In genomic region chrX:130118941-130119640, GRCh38 we compare ENCODE assay signal across 12 cellular contexts. TPM values are rescaled to one million over a fixed set of nuclear protein-coding genes. Genes with fewer than 3 reads are reported as not detected.
DNase-seq lines count a peak whose midpoint lies in the region; ATAC-seq and TF ChIP-seq lines count a peak whose summit lies in the region.
"Had no signal": no experiment of that assay in that cellular context is flagged by ENCODE, and none has a peak within 500 bp of the region (broad histone marks: within the 10 kb centered on the region; RNA-seq: fewer than 3 reads in every experiment).

No MANE protein-coding gene starts in this region.

- no peak overlapping the region for H3K4me3 ChIP-seq in heart right ventricle
- no peak overlapping the region for H3K4me3 ChIP-seq in hepatocyte
- H3K4me3 ChIP-seq in upper lobe of left lung = no peak overlapping the region
- no peak overlapping the region for H3K4me3 ChIP-seq in prostate gland
- H3K4me3 ChIP-seq: colonic mucosa had no signal

- H3K36me3 Mint-ChIP-seq in T-cell = no peaks in the 10 kb centered on the region
- H3K36me3 Mint-ChIP-seq: IgD-negative memory B cell had no signal

- H3K4me3 Mint-ChIP-seq in T-cell = peak overlapping the region; percentile 23 to 56 (median 35)

- H3K36me3 ChIP-seq in heart right ventricle (no peaks in the 10 kb centered on the region), hepatocyte (replicated peaks; ENCODE audit: insufficient read depth, low read depth) (no peaks in the 10 kb centered on the region), upper lobe of left lung (no peaks in the 10 kb centered on the region), prostate gland (no peaks in the 10 kb centered on the region)
- H3K36me3 ChIP-seq: colonic mucosa had no signal

- intact Hi-C loops in heart right ventricle (cut with DNase I) = loop anchor here in 1 of 10 donors (5.0 kb wide), 1 partner anchor 37 kb away; no protein-coding TSS in a partner anchor
- intact Hi-C loops in Right ventricle myocardium inferior (cut with DNase I) = no loop called here
- intact Hi-C loops in prostate gland (cut with DNase I) = no loop called here

- no peaks in the 10 kb centered on the region for H3K9me3 Mint-ChIP-seq in T-cell
- H3K9me3 Mint-ChIP-seq: IgD-negative memory B cell had no signal

- H4K20me1 ChIP-seq in hepatocyte (ENCODE audit: insufficient read depth, poor library complexity, severe bottlenecking) = no peaks in the 10 kb centered on the region

- ATAC-seq in heart right ventricle (no peak), Right ventricle myocardium inferior (no peak), T-cell (replicated peaks in 1 of 4) (no peak), upper lobe of left lung (ENCODE audit: low FRiP score in 2 of 2) (peak in 1 of 2 donors; percentile 49), HG02571 (IDR thresholded peaks at IDR 0.05; ENCODE audit: unreplicated experiment) (no peak)

- H3K27ac Mint-ChIP-seq in T-cell = peak overlapping the region; percentile 60 to 75

- H2AFZ ChIP-seq in hepatocyte = no peak overlapping the region

- H3K27me3 ChIP-seq in heart right ventricle (peaks cover 0 to 5% (median 0%) of the 10 kb centered on the region in 7 donors), hepatocyte (no peaks in the 10 kb centered on the region), upper lobe of left lung (no peaks in the 10 kb centered on the region), prostate gland (replicated peaks; ENCODE audit: insufficient read depth) (no peaks in the 10 kb centered on the region)
- H3K27me3 ChIP-seq: colonic mucosa had no signal

- H3K9me3 ChIP-seq in heart right ventricle (no peaks in the 10 kb centered on the region), hepatocyte (ENCODE audit: low read depth) (no peaks in the 10 kb centered on the region), upper lobe of left lung (no peaks in the 10 kb centered on the region), prostate gland (no peaks in the 10 kb centered on the region)
- H3K9me3 ChIP-seq: colonic mucosa had no signal

- POLR2A ChIA-PET in T-cell (lab: Charles Lee) = interaction anchor here in 1 of 2 donors (0.7 kb wide), 1 partner anchor 130 kb away, joined by 4 read pairs; no protein-coding TSS in a partner anchor

- H3K27ac ChIP-seq in heart right ventricle = peak overlapping the region in 7 of 10 donors; percentile 13 to 78 (median 56)
- H3K27ac ChIP-seq in hepatocyte = peak overlapping the region; percentile 83
- H3K27ac ChIP-seq in upper lobe of left lung = peak overlapping the region in 3 of 4 donors; percentile 10 to 88 (median 43)
- no peak overlapping the region for H3K27ac ChIP-seq in prostate gland
- H3K27ac ChIP-seq: colonic mucosa had no signal

- TF ChIP-seq CTCF in heart right ventricle (IDR thresholded peaks at IDR 0.05) (no peak), hepatocyte (IDR thresholded peaks at IDR 0.05; ENCODE audit: poor library complexity) (no peak), upper lobe of left lung (IDR thresholded peaks at IDR 0.05) (no peak), prostate gland (IDR thresholded peaks at IDR 0.05) (no peak)

- TF ChIP-seq EP300 in upper lobe of left lung (IDR thresholded peaks at IDR 0.05) = no peak

- H3K4me1 ChIP-seq in heart right ventricle (peaks cover 0 to 29% (median 16%) of the 10 kb centered on the region in 9 donors), hepatocyte (ENCODE audit: insufficient read depth) (peaks cover 8% of the 10 kb centered on the region), upper lobe of left lung (peaks cover 0 to 19% (median 11%) of the 10 kb centered on the region in 4 donors), prostate gland (replicated peaks) (no peaks in the 10 kb centered on the region)
- H3K4me1 ChIP-seq: colonic mucosa had no signal

- H3K4me1 Mint-ChIP-seq in T-cell = peaks cover 0 to 21% (median 20%) of the 10 kb centered on the region in 3 donors

- peaks cover 0 to 8% of the 10 kb centered on the region in 2 donors for H3K27me3 Mint-ChIP-seq in T-cell

- CTCF ChIA-PET in T-cell (lab: Charles Lee) = interaction anchor here (0.5 to 4.6 kb wide), 9 partner anchors 15 to 512 kb away, joined by 3 to 24 read pairs (median 3); no protein-coding TSS in a partner anchor

- H3K79me2 ChIP-seq in hepatocyte = no peaks in the 10 kb centered on the region

- peak overlapping the region; percentile 56 for H3K4me2 ChIP-seq in hepatocyte

- no peaks in the 10 kb centered on the region for H3K9me2 ChIP-seq in hepatocyte (replicated peaks; ENCODE audit: insufficient read depth)

- no peak for DNase-seq in heart right ventricle
- no peak for DNase-seq in Right ventricle myocardium inferior (ENCODE audit: missing footprints)
- DNase-seq in T-cell = no peak
- no peak for DNase-seq in hepatocyte (ENCODE audit: low spot score)
- no peak for DNase-seq in upper lobe of left lung
- no peak for DNase-seq in prostate gland (ENCODE audit: low spot score)
- DNase-seq in iPS-NIHi11 (ENCODE audit: low spot score) = no peak
- DNase-seq: colonic mucosa, DMS 273 treated with DMSO at 0.1 percent for 48 hours, islet precursor cell had no signal

- 39 to 41% methylated on average over 16 to 20 of the region's 20 CpGs for WGBS in heart right ventricle, 2 donors
- 63% methylated on average over 20 of the region's 20 CpGs for WGBS in hepatocyte (ENCODE audit: low lambda C conversion rate, missing lambda C conversion rate)
- WGBS in upper lobe of left lung, 2 donors = 52 to 63% methylated on average over 6 to 20 of the region's 20 CpGs
- WGBS in prostate gland = 43% methylated on average over 20 of the region's 20 CpGs

- TF ChIP-seq POLR2A in upper lobe of left lung (IDR thresholded peaks at IDR 0.05) (no peak), prostate gland (IDR thresholded peaks at IDR 0.05) (no peak)

RNA-seq across cellular contexts. Expression of gene ELF4, which starts 8.8 kb away (rescaled TPM):
- total RNA-seq in heart right ventricle = 1 to 10 TPM; 1.8 to 8.6 (median 2.7) TPM
- 1 to 10 TPM; 1.8 to 4.1 TPM for polyA plus RNA-seq in heart right ventricle
- 2.8 TPM for total RNA-seq in Right ventricle myocardium inferior
- 10 to 100 TPM; 30.0 to 35.6 (median 30.6) TPM for total RNA-seq in T-cell
- total RNA-seq in hepatocyte = 19.9 and 21.1 TPM in 2 replicates
- 13.6 and 18.9 TPM in 2 replicates for polyA plus RNA-seq in hepatocyte
- total RNA-seq in upper lobe of left lung = 10 to 100 TPM; 13.6 to 31.0 (median 21.9) TPM
- total RNA-seq in prostate gland = 1 to 10 TPM; 6.5 to 6.9 TPM

RNA-seq across cellular contexts. Expression of gene AIFM1, which starts 46.5 kb away (rescaled TPM):
- total RNA-seq in heart right ventricle (100 to 1,000 TPM in 9 of 10 donors, 10 to 100 TPM in 1; 93.8 to 165 (median 142) TPM), Right ventricle myocardium inferior (132 TPM), T-cell (10 to 100 TPM; 11.2 to 25.0 (median 23.6) TPM), hepatocyte (54.9 and 60.0 TPM in 2 replicates), upper lobe of left lung (10 to 100 TPM; 14.1 to 29.5 (median 21.9) TPM), prostate gland (10 to 100 TPM; 21.8 to 32.2 TPM)
- polyA plus RNA-seq in heart right ventricle (100 to 1,000 TPM in 1 of 2 donors, 10 to 100 TPM in 1; 99.4 to 114 TPM), hepatocyte (65.2 and 70.8 TPM in 2 replicates)

RNA-seq across cellular contexts. Expression of gene RAB33A, which starts 52.7 kb away (rescaled TPM):
- total RNA-seq in heart right ventricle = 1 to 10 TPM in 8 of 10 donors, under 1 TPM in 2; 0.32 to 4.6 (median 1.6) TPM
- polyA plus RNA-seq in heart right ventricle = 1 to 10 TPM in 1 of 2 donors, under 1 TPM in 1; 0.22 to 3.6 TPM
- total RNA-seq in Right ventricle myocardium inferior = 0.32 TPM
- total RNA-seq in T-cell = 10 to 100 TPM in 3 of 5 donors, 1 to 10 TPM in 2; 4.4 to 16.6 (median 13.9) TPM
- 2.8 and 3.0 TPM in 2 replicates for total RNA-seq in hepatocyte
- 7.7 and 11.2 TPM in 2 replicates for polyA plus RNA-seq in hepatocyte
- total RNA-seq in upper lobe of left lung = 1 to 10 TPM in 1 of 6 donors, under 1 TPM in 3, not detected in 2; 0.29 to 1.1 (median 0.75) TPM
- total RNA-seq in prostate gland = under 1 TPM in 1 of 2 donors, not detected in 1; 0.62 TPM

Comparison
In these comparisons a context has a peak if more than half of its experiments do, and no peak if none do; other contexts are left out.
1. H3K27ac ChIP-seq: peak in heart right ventricle (7 of 10), hepatocyte (single experiment) and upper lobe of left lung (3 of 4); none in prostate gland (0 of 2).